Comparison of ENCODE assay signal across 8 cellular contexts in the genomic region with DNA sequence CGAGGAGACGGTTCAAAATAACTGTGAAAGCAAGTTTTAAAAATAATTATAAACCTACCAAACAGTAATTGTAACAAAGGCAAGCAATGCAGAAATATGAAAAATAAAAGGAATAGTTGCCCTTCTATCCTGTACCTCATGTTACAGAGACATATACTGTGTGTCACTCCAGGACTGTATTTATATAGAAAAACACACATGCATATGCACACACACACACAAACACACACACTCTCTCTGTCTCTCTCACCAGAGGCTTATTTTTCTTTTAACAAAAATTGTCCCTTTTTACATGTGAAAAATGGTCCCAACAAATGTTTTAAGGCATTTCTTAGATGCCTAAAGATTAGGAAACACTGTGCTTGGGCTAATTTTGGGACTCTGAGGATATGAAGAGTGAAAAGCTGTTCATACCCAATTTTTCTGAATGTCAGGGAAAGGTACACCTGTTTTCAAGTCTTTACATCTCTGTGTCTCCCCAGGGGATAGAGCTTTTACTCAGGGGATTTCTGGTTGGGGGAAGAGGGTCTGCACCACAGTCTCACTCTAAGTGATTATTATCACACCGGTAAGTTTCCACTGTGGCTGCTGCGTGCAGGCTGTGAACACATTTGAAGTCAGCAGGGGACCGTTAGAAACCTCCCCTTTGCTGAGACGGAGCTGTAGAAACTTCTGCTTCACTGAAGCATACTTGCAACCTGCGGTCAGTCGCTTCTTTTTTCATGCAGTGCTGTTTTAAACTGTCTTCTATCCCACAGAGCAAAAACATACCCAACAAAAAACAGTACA. TPM values are rescaled to one million over a fixed set of nuclear protein-coding genes. Genes with fewer than 3 reads are reported as not detected.
DNase-seq lines count a peak whose midpoint lies in the region; ATAC-seq and TF ChIP-seq lines count a peak whose summit lies in the region.

No MANE protein-coding gene starts in this region.

- H4K20me1 ChIP-seq in IMR-90 (ENCODE audit: insufficient read depth, low read length): no peaks in the 10 kb centered on the region

- 0 out of 3 replicates have a peak overlapping the region, but pooled peaks have one; percentile 12 for H2BK15ac ChIP-seq in IMR-90 (ENCODE audit: low read depth, low read length)

- H3K4me3 ChIP-seq in GM06990 (replicated peaks; ENCODE audit: low read depth, low read length) (peak overlapping the region; percentile 12; the same call in 1 of the 2 replicates), IMR-90 (ENCODE audit: insufficient read depth, low read depth, low read length) (no peak overlapping the region), sigmoid colon (no peak overlapping the region)

- H4K91ac ChIP-seq in IMR-90 (ENCODE audit: insufficient read depth, low read depth, low read length): peak overlapping the region; percentile 4; the same call in 1 of the 2 replicates

- H3K18ac ChIP-seq in IMR-90 (ENCODE audit: low read depth, low read length): no peak overlapping the region

- H3K9me3 ChIP-seq in IMR-90 (ENCODE audit: control insufficient read depth, insufficient read depth, low read length) (no peaks in the 10 kb centered on the region), sigmoid colon (no peaks in the 10 kb centered on the region)

- H3K27ac Mint-ChIP-seq in natural killer cell treated with Interleukin-12 subunit alpha and Interleukin-12 subunit beta and Interleukin-15 and Interleukin-18, amount 100 ng/mL, for 72 hours: peak overlapping the region; percentile 30 to 48

- no peaks in the 10 kb centered on the region for H3K36me3 ChIP-seq in GM06990 (ENCODE audit: control insufficient read depth, insufficient read depth, low read length)
- no peaks in the 10 kb centered on the region for H3K36me3 ChIP-seq in IMR-90 (ENCODE audit: control insufficient read depth, insufficient read depth, low read length)
- no peaks in the 10 kb centered on the region for H3K36me3 ChIP-seq in sigmoid colon

- peak overlapping the region; percentile 36; the same call in 1 of the 2 replicates for H2BK20ac ChIP-seq in IMR-90 (ENCODE audit: low read depth, low read length)

- in situ Hi-C loops in IMR-90 (cut with MboI; ENCODE audit: low sequenced_read_pairs): no loop called here

- TF ChIP-seq CTCF in GM06990 (IDR thresholded peaks at IDR 0.05; ENCODE audit: insufficient read depth, low read length, poor library complexity, severe bottlenecking): no peak
- no peak for TF ChIP-seq CTCF in IMR-90 (conservative IDR thresholded peaks at IDR 0.05; ENCODE audit: low read depth, low read length)
- no peak for TF ChIP-seq CTCF in sigmoid colon (IDR thresholded peaks at IDR 0.05)

- TF ChIP-seq POLR2A in IMR-90 (IDR thresholded peaks at IDR 0.05; ENCODE audit: low read depth, low read length) (no peak), sigmoid colon (IDR thresholded peaks at IDR 0.05) (no peak)

- no peak overlapping the region for H3K56ac ChIP-seq in IMR-90 (ENCODE audit: extremely low read depth, insufficient read depth, low read length)

- H3K4me3 Mint-ChIP-seq in natural killer cell treated with Interleukin-12 subunit alpha and Interleukin-12 subunit beta and Interleukin-15 and Interleukin-18, amount 100 ng/mL, for 72 hours: peak overlapping the region; percentile 30

- no peak overlapping the region; the same call in 1 of the 2 replicates for H3K23ac ChIP-seq in IMR-90 (ENCODE audit: low read depth, low read length)

- H3K14ac ChIP-seq in IMR-90 (replicated peaks; ENCODE audit: low read depth, low read length): no peak overlapping the region

- no TSS peak for BruUV-seq in IMR-90 (replicated peaks; lab: Mats Ljungman, UMichigan)

- no peaks in the 10 kb centered on the region for H3K27me3 ChIP-seq in GM06990 (replicated peaks; ENCODE audit: control insufficient read depth, insufficient read depth, low read length)
- no peaks in the 10 kb centered on the region for H3K27me3 ChIP-seq in IMR-90 (ENCODE audit: control insufficient read depth, insufficient read depth, low read length)
- no peaks in the 10 kb centered on the region for H3K27me3 ChIP-seq in sigmoid colon

- no peak overlapping the region for H2BK5ac ChIP-seq in IMR-90 (ENCODE audit: low read depth, low read length, poor library complexity, severe bottlenecking)

- no peaks in the 10 kb centered on the region for H3K79me1 ChIP-seq in IMR-90 (ENCODE audit: low read depth in 1 of 2, low read length in 2 of 2)

- H3K4me1 Mint-ChIP-seq in natural killer cell treated with Interleukin-12 subunit alpha and Interleukin-12 subunit beta and Interleukin-15 and Interleukin-18, amount 100 ng/mL, for 72 hours (ENCODE audit: low read depth in 2 of 2): peaks cover 18 to 24% of the 10 kb centered on the region in 2 donors

- dilution Hi-C loops in IMR-90 (cut with HindIII; ENCODE audit: low sequenced_read_pairs, unreplicated experiment): no loop called here

- peak overlapping the region; percentile 31 for H3K4me2 ChIP-seq in IMR-90 (ENCODE audit: low read depth, low read length)

- no peaks in the 10 kb centered on the region for H3K27me3 Mint-ChIP-seq in natural killer cell treated with Interleukin-12 subunit alpha and Interleukin-12 subunit beta and Interleukin-15 and Interleukin-18, amount 100 ng/mL, for 72 hours

- H3K4ac ChIP-seq in IMR-90 (ENCODE audit: low read depth, low read length): no peak overlapping the region; the same call in 1 of the 2 replicates

- no peak for TF ChIP-seq EP300 in sigmoid colon (IDR thresholded peaks at IDR 0.05)

- no peak overlapping the region for H2BK120ac ChIP-seq in IMR-90 (ENCODE audit: low read depth, low read length)

- peak overlapping the region; percentile 76 for H2AFZ ChIP-seq in IMR-90 (replicated peaks; ENCODE audit: low read length, poor library complexity)

- no peak overlapping the region for H3K9ac ChIP-seq in IMR-90 (ENCODE audit: low read depth, low read length)

- no peaks in the 10 kb centered on the region for H3K36me3 Mint-ChIP-seq in natural killer cell treated with Interleukin-12 subunit alpha and Interleukin-12 subunit beta and Interleukin-15 and Interleukin-18, amount 100 ng/mL, for 72 hours

- peak; percentile 83 for DNase-seq in GM06990 (ENCODE audit: extremely low read depth, insufficient read length)
- DNase-seq in IMR-90: peak; percentile 29
- DNase-seq in activated CD8-positive, alpha-beta memory T cell treated with anti-CD3 and anti-CD28 coated beads, Interleukin-2, amount 50 U/mL, for 4 hours: peak; percentile 39
- peak; percentile 62 for DNase-seq in natural killer cell treated with Interleukin-12 subunit alpha and Interleukin-12 subunit beta and Interleukin-15 and Interleukin-18, amount 100 ng/mL, for 72 hours (ENCODE audit: low spot score)
- no peak for DNase-seq in sigmoid colon
- no peak for DNase-seq in mucosa of gallbladder (ENCODE audit: low spot score)
- DNase-seq in NCI-H128 (lab: John Stamatoyannopoulos, UW; ENCODE audit: unreplicated experiment): no peak

- no peak for TF ChIP-seq RAD21 in IMR-90 (IDR thresholded peaks at IDR 0.05; ENCODE audit: low read length)

- peaks cover 7% of the 10 kb centered on the region for H3K4me1 ChIP-seq in IMR-90 (ENCODE audit: control insufficient read depth, insufficient read depth, low read length)
- H3K4me1 ChIP-seq in sigmoid colon: no peaks in the 10 kb centered on the region

- no peaks in the 10 kb centered on the region for H3K9me3 Mint-ChIP-seq in natural killer cell treated with Interleukin-12 subunit alpha and Interleukin-12 subunit beta and Interleukin-15 and Interleukin-18, amount 100 ng/mL, for 72 hours

- no peaks in the 10 kb centered on the region for H3K9me1 ChIP-seq in IMR-90 (ENCODE audit: insufficient read depth, low read length)

- H4K5ac ChIP-seq in IMR-90 (ENCODE audit: low read depth, low read length): no peak overlapping the region

- peak overlapping the region in 1 of 2 experiments; percentile 47; a peak in 2 of 4 replicates for H4K8ac ChIP-seq in IMR-90 (ENCODE audit: low read depth in 2 of 2, low read length in 2 of 2)

- POLR2A ChIA-PET in IMR-90 (lab: Charles Lee; ENCODE audit: unreplicated experiment): no interaction called here

- H2AK5ac ChIP-seq in IMR-90 (ENCODE audit: low read depth, low read length): no peak overlapping the region

- no peak overlapping the region for H2AK9ac ChIP-seq in IMR-90 (replicated peaks; ENCODE audit: low read depth, low read length, poor library complexity)

- ATAC-seq in GM21526 (IDR thresholded peaks at IDR 0.05; ENCODE audit: low FRiP score, unreplicated experiment) (peak; percentile 92), IMR-90 (ENCODE audit: low read depth) (peak; percentile 53)
- peak; percentile 77 for ATAC-seq in natural killer cell treated with Interleukin-12 subunit alpha and Interleukin-12 subunit beta and Interleukin-15 and Interleukin-18, amount 100 ng/mL, for 72 hours

- 26% methylated on average over 3 of the region's 8 CpGs; no CpG with 5 or more reads in 1 of the 2 experiments for WGBS in IMR-90 (ENCODE audit: extremely low coverage in 2 of 2, insufficient read length in 1 of 2), 2 experiments
- 21 to 36% methylated on average over 8 of the region's 8 CpGs for WGBS in sigmoid colon, 2 donors

- CTCF ChIA-PET in IMR-90 (lab: Yijun Ruan, JAX): no interaction called here

- H3K27ac ChIP-seq in IMR-90 (ENCODE audit: insufficient read depth, low read length): no peak overlapping the region
- H3K27ac ChIP-seq in sigmoid colon: no peak overlapping the region

- intact Hi-C loops in IMR-90 (cut with micrococcal nuclease): no loop called here
- intact Hi-C loops in sigmoid colon (cut with DNase I): no loop called here

TF ChIP-seq in IMR-90, 13 proteins besides CTCF, POLR2A, EP300 and RAD21 (continues in another document):
- TF ChIP-seq, protein P1, sequence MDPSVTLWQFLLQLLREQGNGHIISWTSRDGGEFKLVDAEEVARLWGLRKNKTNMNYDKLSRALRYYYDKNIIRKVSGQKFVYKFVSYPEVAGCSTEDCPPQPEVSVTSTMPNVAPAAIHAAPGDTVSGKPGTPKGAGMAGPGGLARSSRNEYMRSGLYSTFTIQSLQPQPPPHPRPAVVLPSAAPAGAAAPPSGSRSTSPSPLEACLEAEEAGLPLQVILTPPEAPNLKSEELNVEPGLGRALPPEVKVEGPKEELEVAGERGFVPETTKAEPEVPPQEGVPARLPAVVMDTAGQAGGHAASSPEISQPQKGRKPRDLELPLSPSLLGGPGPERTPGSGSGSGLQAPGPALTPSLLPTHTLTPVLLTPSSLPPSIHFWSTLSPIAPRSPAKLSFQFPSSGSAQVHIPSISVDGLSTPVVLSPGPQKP (IDR thresholded peaks at IDR 0.05; ENCODE audit: borderline replicate concordance, low read depth, low read length): no peak

RNA-seq across cellular contexts. Expression of a gene that starts 51.4 kb away (rescaled TPM):
- total RNA-seq in IMR-90 (2012; rRNA removed) (7.3 and 16.9 TPM in 2 replicates), sigmoid colon (10 to 100 TPM; 27.1 to 70.3 (median 49.0) TPM), mucosa of gallbladder (62.7 TPM)
- polyA plus RNA-seq in IMR-90 (2012; rRNA removed) (12.8 and 13.5 TPM in 2 replicates), sigmoid colon (10 to 100 TPM; 13.1 to 37.8 (median 24.5) TPM)
- 6.3 TPM in 2 replicates for polyA plus RNA-seq in IMR-90 (2012; cell fraction: cytosol; rRNA removed)
- polyA plus RNA-seq in IMR-90 (2012; cell fraction: nucleus; rRNA removed; ENCODE audit: low replicate concordance): 1.4 and 4.7 TPM in 2 replicates
- total RNA-seq in natural killer cell treated with Interleukin-12 subunit alpha and Interleukin-12 subunit beta and Interleukin-15 and Interleukin-18, amount 100 ng/mL, for 72 hours: 1 to 10 TPM; 5.3 to 6.6 TPM

Comparison
In these comparisons a context has a peak if more than half of its experiments do, and no peak if none do; other contexts are left out.
1. DNase-seq: peak in GM06990 (single experiment), IMR-90 (single experiment), activated CD8-positive, alpha-beta memory T cell treated with anti-CD3 and anti-CD28 coated beads, Interleukin-2, amount 50 U/mL, for 4 hours (single experiment) and natural killer cell treated with Interleukin-12 subunit alpha and Interleukin-12 subunit beta and Interleukin-15 and Interleukin-18, amount 100 ng/mL, for 72 hours (single experiment); none in sigmoid colon (single experiment), mucosa of gallbladder (single experiment) and NCI-H128 (single experiment).
2. Peak in every context shown above with its lines, with median percentiles within 50 percentile points of each other: ATAC-seq.